Comparison of ENCODE assay signal across 2 cellular contexts in the genomic region with DNA sequence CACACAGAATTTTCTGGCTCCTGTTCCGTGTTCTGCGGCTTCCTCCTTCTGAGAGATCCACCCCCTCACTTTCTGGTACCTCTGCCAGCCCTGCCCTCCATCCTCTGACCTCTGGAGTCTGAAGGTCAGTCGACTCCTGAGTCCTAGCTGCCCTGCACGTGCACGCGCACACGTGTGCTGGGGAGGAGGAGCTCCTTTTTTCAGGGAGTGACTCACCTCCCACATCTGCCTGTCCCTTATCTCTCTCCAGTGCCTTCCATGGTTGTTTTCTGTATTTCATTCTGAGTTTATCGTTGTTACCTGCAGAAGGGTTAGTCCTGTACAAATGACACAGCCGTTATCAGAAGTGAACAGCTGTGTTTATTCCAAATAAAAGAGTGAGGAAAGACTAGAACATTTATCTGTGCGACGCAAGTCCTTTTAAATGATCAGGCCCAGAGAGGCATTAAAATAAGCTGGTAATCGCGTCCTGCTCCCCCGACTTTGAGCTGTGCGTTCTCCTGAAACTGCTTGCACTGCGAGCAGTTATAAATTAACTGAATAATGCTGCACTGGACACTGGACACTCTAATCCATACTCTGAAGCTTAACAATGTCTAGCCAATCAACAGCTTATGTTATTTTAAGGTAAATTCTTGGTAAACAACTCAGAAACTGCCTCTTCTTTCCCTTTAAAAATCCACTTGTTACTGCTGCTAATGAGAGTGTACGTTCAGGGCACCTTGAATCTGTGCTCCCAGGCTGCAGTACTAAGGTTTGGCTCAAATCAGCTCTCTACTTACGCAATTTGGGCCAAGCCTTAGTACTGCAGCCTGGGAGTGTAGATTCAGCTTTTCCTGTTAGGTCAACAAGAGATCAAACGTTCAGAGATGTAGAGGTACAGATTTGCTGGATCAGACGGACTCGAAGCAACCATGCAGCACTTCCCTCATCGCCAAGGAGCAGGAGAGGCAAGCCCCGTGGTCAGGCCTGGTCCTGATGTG.
TF ChIP-seq lines count a peak whose summit lies in the region.

No MANE protein-coding gene starts in this region.

TF ChIP-seq in liver, 16 proteins besides CTCF, POLR2A, EP300 and RAD21:
- TF ChIP-seq GABPA (IDR thresholded peaks at IDR 0.05 in 1 of 2, conservative IDR thresholded peaks at IDR 0.05 in 1 of 2) (no peak), RXRA (IDR thresholded peaks at IDR 0.05) (peak; percentile 54 to 59), EGR1 (IDR thresholded peaks at IDR 0.05; ENCODE audit: low read depth in 2 of 2) (peak; percentile 30 to 63), HNF4G (IDR thresholded peaks at IDR 0.05) (peak; percentile 43), SP1 (IDR thresholded peaks at IDR 0.05) (peak; percentile 12), YY1 (IDR thresholded peaks at IDR 0.05) (peak; percentile 54), FOXA1 (IDR thresholded peaks at IDR 0.05) (peak; percentile 75), TAF1 (conservative IDR thresholded peaks at IDR 0.05) (no peak), JUND (IDR thresholded peaks at IDR 0.05) (peak; percentile 78 to 92), FOXA2 (IDR thresholded peaks at IDR 0.05) (peak; percentile 34), HNF4A (conservative IDR thresholded peaks at IDR 0.05) (peak; percentile 77 to 80), NR2F2 (IDR thresholded peaks at IDR 0.05) (peak; percentile 46)
- TF ChIP-seq, protein P1, sequence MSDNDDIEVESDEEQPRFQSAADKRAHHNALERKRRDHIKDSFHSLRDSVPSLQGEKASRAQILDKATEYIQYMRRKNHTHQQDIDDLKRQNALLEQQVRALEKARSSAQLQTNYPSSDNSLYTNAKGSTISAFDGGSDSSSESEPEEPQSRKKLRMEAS (IDR thresholded peaks at IDR 0.05) = no peak
- TF ChIP-seq, protein P2, sequence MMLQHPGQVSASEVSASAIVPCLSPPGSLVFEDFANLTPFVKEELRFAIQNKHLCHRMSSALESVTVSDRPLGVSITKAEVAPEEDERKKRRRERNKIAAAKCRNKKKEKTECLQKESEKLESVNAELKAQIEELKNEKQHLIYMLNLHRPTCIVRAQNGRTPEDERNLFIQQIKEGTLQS (IDR thresholded peaks at IDR 0.05) = peak; percentile 38
- TF ChIP-seq, protein P3, sequence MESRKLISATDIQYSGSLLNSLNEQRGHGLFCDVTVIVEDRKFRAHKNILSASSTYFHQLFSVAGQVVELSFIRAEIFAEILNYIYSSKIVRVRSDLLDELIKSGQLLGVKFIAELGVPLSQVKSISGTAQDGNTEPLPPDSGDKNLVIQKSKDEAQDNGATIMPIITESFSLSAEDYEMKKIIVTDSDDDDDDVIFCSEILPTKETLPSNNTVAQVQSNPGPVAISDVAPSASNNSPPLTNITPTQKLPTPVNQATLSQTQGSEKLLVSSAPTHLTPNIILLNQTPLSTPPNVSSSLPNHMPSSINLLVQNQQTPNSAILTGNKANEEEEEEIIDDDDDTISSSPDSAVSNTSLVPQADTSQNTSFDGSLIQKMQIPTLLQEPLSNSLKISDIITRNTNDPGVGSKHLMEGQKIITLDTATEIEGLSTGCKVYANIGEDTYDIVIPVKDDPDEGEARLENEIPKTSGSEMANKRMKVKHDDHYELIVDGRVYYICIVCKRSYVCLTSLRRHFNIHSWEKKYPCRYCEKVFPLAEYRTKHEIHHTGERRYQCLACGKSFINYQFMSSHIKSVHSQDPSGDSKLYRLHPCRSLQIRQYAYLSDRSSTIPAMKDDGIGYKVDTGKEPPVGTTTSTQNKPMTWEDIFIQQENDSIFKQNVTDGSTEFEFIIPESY (IDR thresholded peaks at IDR 0.05) = no peak
- TF ChIP-seq, protein P4, sequence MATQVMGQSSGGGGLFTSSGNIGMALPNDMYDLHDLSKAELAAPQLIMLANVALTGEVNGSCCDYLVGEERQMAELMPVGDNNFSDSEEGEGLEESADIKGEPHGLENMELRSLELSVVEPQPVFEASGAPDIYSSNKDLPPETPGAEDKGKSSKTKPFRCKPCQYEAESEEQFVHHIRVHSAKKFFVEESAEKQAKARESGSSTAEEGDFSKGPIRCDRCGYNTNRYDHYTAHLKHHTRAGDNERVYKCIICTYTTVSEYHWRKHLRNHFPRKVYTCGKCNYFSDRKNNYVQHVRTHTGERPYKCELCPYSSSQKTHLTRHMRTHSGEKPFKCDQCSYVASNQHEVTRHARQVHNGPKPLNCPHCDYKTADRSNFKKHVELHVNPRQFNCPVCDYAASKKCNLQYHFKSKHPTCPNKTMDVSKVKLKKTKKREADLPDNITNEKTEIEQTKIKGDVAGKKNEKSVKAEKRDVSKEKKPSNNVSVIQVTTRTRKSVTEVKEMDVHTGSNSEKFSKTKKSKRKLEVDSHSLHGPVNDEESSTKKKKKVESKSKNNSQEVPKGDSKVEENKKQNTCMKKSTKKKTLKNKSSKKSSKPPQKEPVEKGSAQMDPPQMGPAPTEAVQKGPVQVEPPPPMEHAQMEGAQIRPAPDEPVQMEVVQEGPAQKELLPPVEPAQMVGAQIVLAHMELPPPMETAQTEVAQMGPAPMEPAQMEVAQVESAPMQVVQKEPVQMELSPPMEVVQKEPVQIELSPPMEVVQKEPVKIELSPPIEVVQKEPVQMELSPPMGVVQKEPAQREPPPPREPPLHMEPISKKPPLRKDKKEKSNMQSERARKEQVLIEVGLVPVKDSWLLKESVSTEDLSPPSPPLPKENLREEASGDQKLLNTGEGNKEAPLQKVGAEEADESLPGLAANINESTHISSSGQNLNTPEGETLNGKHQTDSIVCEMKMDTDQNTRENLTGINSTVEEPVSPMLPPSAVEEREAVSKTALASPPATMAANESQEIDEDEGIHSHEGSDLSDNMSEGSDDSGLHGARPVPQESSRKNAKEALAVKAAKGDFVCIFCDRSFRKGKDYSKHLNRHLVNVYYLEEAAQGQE (IDR thresholded peaks at IDR 0.05) = no peak

TF ChIP-seq in SK-N-SH treated with all-trans-retinoic acid at 6 μM for 48 hours, 23 proteins besides CTCF, POLR2A, EP300 and RAD21:
- TF ChIP-seq GLIS3 (CRISPR knock-in tag; IDR thresholded peaks at IDR 0.05) = no peak
- TF ChIP-seq, protein P5, sequence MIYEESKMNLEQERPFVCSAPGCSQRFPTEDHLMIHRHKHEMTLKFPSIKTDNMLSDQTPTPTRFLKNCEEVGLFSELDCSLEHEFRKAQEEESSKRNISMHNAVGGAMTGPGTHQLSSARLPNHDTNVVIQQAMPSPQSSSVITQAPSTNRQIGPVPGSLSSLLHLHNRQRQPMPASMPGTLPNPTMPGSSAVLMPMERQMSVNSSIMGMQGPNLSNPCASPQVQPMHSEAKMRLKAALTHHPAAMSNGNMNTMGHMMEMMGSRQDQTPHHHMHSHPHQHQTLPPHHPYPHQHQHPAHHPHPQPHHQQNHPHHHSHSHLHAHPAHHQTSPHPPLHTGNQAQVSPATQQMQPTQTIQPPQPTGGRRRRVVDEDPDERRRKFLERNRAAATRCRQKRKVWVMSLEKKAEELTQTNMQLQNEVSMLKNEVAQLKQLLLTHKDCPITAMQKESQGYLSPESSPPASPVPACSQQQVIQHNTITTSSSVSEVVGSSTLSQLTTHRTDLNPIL (CRISPR knock-in tag; IDR thresholded peaks at IDR 0.05; ENCODE audit: low read depth) = no peak
- TF ChIP-seq TOX (CRISPR knock-in tag; IDR thresholded peaks at IDR 0.05; ENCODE audit: borderline replicate concordance) = no peak
